9 cellular contexts compared by ENCODE assay signal in genomic region chr3:158711886-158712285, GRCh38. TPM values are rescaled to one million over a fixed set of nuclear protein-coding genes. Genes with fewer than 3 reads are reported as not detected.
A peak's percentile ranks its signal among the peaks of the same experiment; 100 is the strongest.
DNase-seq lines count a peak whose midpoint lies in the region; ATAC-seq and TF ChIP-seq lines count a peak whose summit lies in the region.
"Had no signal": no experiment of that assay in that cellular context is flagged by ENCODE, and none has a peak within 500 bp of the region (broad histone marks: within the 10 kb centered on the region; RNA-seq: fewer than 3 reads in every experiment).

No MANE protein-coding gene starts in this region.

- peak in 3 of 4 donors; percentile 47 to 64 (median 48) for ATAC-seq in heart left ventricle
- no peak for ATAC-seq in left lobe of liver

- TF ChIP-seq POLR2A in heart left ventricle (IDR thresholded peaks at IDR 0.05) = no peak

- H3K27ac ChIP-seq in heart left ventricle (peak overlapping the region in 6 of 12 donors; percentile 2 to 85 (median 40)), tibial artery (peak overlapping the region; percentile 21 to 55)

- intact Hi-C loops in activated T-helper 2 cell treated with anti-CD3 and anti-CD28 coated beads, Interferon-gamma antibody, Interleukin-2, Interleukin-4, amounts not matched to agents 10 μg/mL and 5 μg/mL and 100 μg/mL, durations not matched to agents 14 hours and 24 hours and 36 hours (cut with micrococcal nuclease) = no loop called here
- intact Hi-C loops in heart left ventricle (cut with DNase I) (no loop called here), tibial artery (cut with DNase I; ENCODE audit: low total_unique reads) (no loop called here)

- H3K36me3 Mint-ChIP-seq in activated T-helper 2 cell treated with anti-CD3 and anti-CD28 coated beads, Interferon-gamma antibody, Interleukin-2, Interleukin-4, amounts not matched to agents 10 μg/mL and 5 μg/mL and 100 μg/mL, durations not matched to agents 14 hours and 24 hours and 36 hours (ENCODE audit: low read depth) = peaks cover 48% of the 10 kb centered on the region
- H3K36me3 Mint-ChIP-seq in nephron progenitor cell (ENCODE audit: low read depth) = peaks cover 33% of the 10 kb centered on the region

- DNase-seq in H4 (ENCODE audit: low spot score) = peak; percentile 72
- DNase-seq in activated T-helper 2 cell treated with anti-CD3 and anti-CD28 coated beads, Interferon-gamma antibody, Interleukin-2, Interleukin-4, amounts not matched to agents 10 μg/mL and 5 μg/mL and 100 μg/mL, durations not matched to agents 14 hours and 24 hours and 36 hours (ENCODE audit: low spot score) = no peak
- no peak for DNase-seq in heart left ventricle
- no peak for DNase-seq in tibial artery
- DNase-seq in nephron progenitor cell = no peak
- DNase-seq in left lobe of liver (ENCODE audit: low spot score) = no peak
- DNase-seq in stimulated activated CD4-positive, alpha-beta T cell treated with anti-CD3 and anti-CD28 coated beads, Interleukin-12 subunit alpha, Interleukin-12 subunit beta, amount 100 ng/mL, for 4 hours = no peak
- DNase-seq: activated CD4-positive, alpha-beta T cell treated with anti-CD3 and anti-CD28 coated beads, Interleukin-2, amount 50 U/mL, for 1 hour; dorsolateral prefrontal cortex had no signal

- H3K27me3 ChIP-seq in heart left ventricle (no peaks in the 10 kb centered on the region), tibial artery (no peaks in the 10 kb centered on the region)
- H3K27me3 ChIP-seq: dorsolateral prefrontal cortex had no signal

- H3K27ac Mint-ChIP-seq in activated T-helper 2 cell treated with anti-CD3 and anti-CD28 coated beads, Interferon-gamma antibody, Interleukin-2, Interleukin-4, amounts not matched to agents 10 μg/mL and 5 μg/mL and 100 μg/mL, durations not matched to agents 14 hours and 24 hours and 36 hours = peak overlapping the region; percentile 21
- no peak overlapping the region for H3K27ac Mint-ChIP-seq in nephron progenitor cell

- H3K27me3 Mint-ChIP-seq in activated T-helper 2 cell treated with anti-CD3 and anti-CD28 coated beads, Interferon-gamma antibody, Interleukin-2, Interleukin-4, amounts not matched to agents 10 μg/mL and 5 μg/mL and 100 μg/mL, durations not matched to agents 14 hours and 24 hours and 36 hours (ENCODE audit: low read depth) = no peaks in the 10 kb centered on the region
- no peaks in the 10 kb centered on the region for H3K27me3 Mint-ChIP-seq in nephron progenitor cell (ENCODE audit: low read depth, poor library complexity)

- H3K4me1 ChIP-seq in heart left ventricle (peaks cover 0 to 57% (median 21%) of the 10 kb centered on the region in 12 donors), tibial artery (peaks cover 0 to 18% (median 7%) of the 10 kb centered on the region in 4 donors)

- no peak for TF ChIP-seq CTCF in heart left ventricle (IDR thresholded peaks at IDR 0.05)
- TF ChIP-seq CTCF in tibial artery (IDR thresholded peaks at IDR 0.05) = no peak
- TF ChIP-seq CTCF in nephron progenitor cell (IDR thresholded peaks at IDR 0.05) = no peak

- H3K4me3 ChIP-seq in heart left ventricle (no peak overlapping the region), tibial artery (no peak overlapping the region)

- 36 to 73% (median 62%) methylated on average over 1 of the region's 1 CpG for WGBS in heart left ventricle, 4 donors

- peaks cover 0 to 38% (median 10%) of the 10 kb centered on the region in 9 donors for H3K36me3 ChIP-seq in heart left ventricle
- peaks cover 0 to 38% (median 3%) of the 10 kb centered on the region in 3 donors for H3K36me3 ChIP-seq in tibial artery

- peaks cover 31% of the 10 kb centered on the region for H3K4me1 Mint-ChIP-seq in activated T-helper 2 cell treated with anti-CD3 and anti-CD28 coated beads, Interferon-gamma antibody, Interleukin-2, Interleukin-4, amounts not matched to agents 10 μg/mL and 5 μg/mL and 100 μg/mL, durations not matched to agents 14 hours and 24 hours and 36 hours (ENCODE audit: low read depth)
- H3K4me1 Mint-ChIP-seq in nephron progenitor cell = peaks cover 16% of the 10 kb centered on the region

- H3K4me3 Mint-ChIP-seq in activated T-helper 2 cell treated with anti-CD3 and anti-CD28 coated beads, Interferon-gamma antibody, Interleukin-2, Interleukin-4, amounts not matched to agents 10 μg/mL and 5 μg/mL and 100 μg/mL, durations not matched to agents 14 hours and 24 hours and 36 hours (ENCODE audit: low read depth) = no peak overlapping the region
- H3K4me3 Mint-ChIP-seq in nephron progenitor cell = no peak overlapping the region

- H3K9me3 ChIP-seq in heart left ventricle = no peaks in the 10 kb centered on the region
- no peaks in the 10 kb centered on the region for H3K9me3 ChIP-seq in tibial artery

- H3K9me3 Mint-ChIP-seq in activated T-helper 2 cell treated with anti-CD3 and anti-CD28 coated beads, Interferon-gamma antibody, Interleukin-2, Interleukin-4, amounts not matched to agents 10 μg/mL and 5 μg/mL and 100 μg/mL, durations not matched to agents 14 hours and 24 hours and 36 hours = no peaks in the 10 kb centered on the region
- no peaks in the 10 kb centered on the region for H3K9me3 Mint-ChIP-seq in nephron progenitor cell

RNA-seq across cellular contexts. Expression of gene RARRES1, which starts 20.4 kb away (rescaled TPM):
- total RNA-seq in H4 (2014; rRNA removed; shearing (Covaris generic)) = not detected in 2 replicates
- 0.21 and 0.64 TPM in 2 replicates for total RNA-seq in activated T-helper 2 cell treated with anti-CD3 and anti-CD28 coated beads, Interferon-gamma antibody, Interleukin-2, Interleukin-4, amounts not matched to agents 10 μg/mL and 5 μg/mL and 100 μg/mL, durations not matched to agents 14 hours and 24 hours and 36 hours
- total RNA-seq in heart left ventricle (10 to 100 TPM in 4 of 9 donors, 1 to 10 TPM in 4, under 1 TPM in 1; 0.63 to 69.4 (median 3.5) TPM), left lobe of liver (1.3 TPM)
- polyA plus RNA-seq in heart left ventricle = 1 to 10 TPM; 3.6 to 8.9 TPM

RNA-seq across cellular contexts. Expression of gene LXN, which starts 39.4 kb away (rescaled TPM):
- total RNA-seq in H4 (2014; rRNA removed; shearing (Covaris generic)) = 35.4 and 39.6 TPM in 2 replicates
- 25.8 and 27.2 TPM in 2 replicates for total RNA-seq in activated T-helper 2 cell treated with anti-CD3 and anti-CD28 coated beads, Interferon-gamma antibody, Interleukin-2, Interleukin-4, amounts not matched to agents 10 μg/mL and 5 μg/mL and 100 μg/mL, durations not matched to agents 14 hours and 24 hours and 36 hours
- total RNA-seq in heart left ventricle = 10 to 100 TPM in 2 of 9 donors, 1 to 10 TPM in 7; 2.3 to 21.8 (median 3.5) TPM
- 1 to 10 TPM; 3.3 to 5.6 TPM for polyA plus RNA-seq in heart left ventricle
- 0.68 TPM for total RNA-seq in left lobe of liver
